20 cellular contexts compared by ENCODE assay signal in genomic region chr22:22097727-22098228, GRCh38.
"Had no signal": no experiment of that assay in that cellular context is flagged by ENCODE, and none has a peak within 500 bp of the region (broad histone marks: within the 10 kb centered on the region; RNA-seq: fewer than 3 reads in every experiment).

No MANE protein-coding gene starts in this region.

- H3K4me3 ChIP-seq: adrenal gland, breast epithelium, coronary artery, left lung, tibial artery had no signal

- ATAC-seq: activated naive CD4-positive, alpha-beta T cell treated with anti-CD3 and anti-CD28 coated beads, Interleukin-2, amount 50 U/mL, for 72 hours; left lung; stimulated activated naive CD8-positive, alpha-beta T cell treated with anti-CD3 and anti-CD28 coated beads, Interleukin-15, Interleukin-2, amounts not matched to agents 100 U/mL and 50 U/mL, for 24 hours; WTC11 had no signal

- FAIRE-seq: endometrium, frontal cortex, TTC549 had no signal

- H3K27ac ChIP-seq: adrenal gland, breast epithelium, coronary artery, left lung, tibial artery had no signal

- DNase-seq: activated CD4-positive, alpha-beta T cell treated with anti-CD3 and anti-CD28 coated beads for 4 hours; activated gamma-delta T cell treated with Interleukin-2 at 50 U/mL for 16 hours; adrenal gland; erythroblast; head of caudate nucleus; left lung; midbrain; nephron progenitor cell; occipital lobe; posterior cingulate gyrus; stimulated activated naive CD8-positive, alpha-beta T cell treated with anti-CD3 and anti-CD28 coated beads, Interleukin-15, Interleukin-2, amounts not matched to agents 100 U/mL and 50 U/mL, for 24 hours; substantia nigra; tibial artery had no signal

- H3K27me3 ChIP-seq: adrenal gland had no signal

- H3K36me3 ChIP-seq: adrenal gland, breast epithelium, left lung, tibial artery had no signal

- H3K4me1 ChIP-seq: adrenal gland, breast epithelium, left lung, tibial artery had no signal

- H3K9me3 ChIP-seq: adrenal gland, breast epithelium, left lung, tibial artery had no signal
